Comparison of ENCODE assay signal across 10 cellular contexts in genomic region chr2:241063587-241063986, GRCh38. TPM values are rescaled to one million over a fixed set of nuclear protein-coding genes. Genes with fewer than 3 reads are reported as not detected.
DNase-seq lines count a peak whose midpoint lies in the region; ATAC-seq, FAIRE-seq and TF ChIP-seq lines count a peak whose summit lies in the region.
"Had no signal": no experiment of that assay in that cellular context is flagged by ENCODE, and none has a peak within 500 bp of the region (broad histone marks: within the 10 kb centered on the region; RNA-seq: fewer than 3 reads in every experiment).

No MANE protein-coding gene starts in this region.

- H3K9me3 Mint-ChIP-seq in IgD-negative memory B cell, result no peaks in the 10 kb centered on the region
- no peaks in the 10 kb centered on the region for H3K9me3 Mint-ChIP-seq in endothelial cell (ENCODE audit: unreplicated experiment)
- no peaks in the 10 kb centered on the region for H3K9me3 Mint-ChIP-seq in neural progenitor cell

- no peaks in the 10 kb centered on the region for H3K36me3 ChIP-seq in neural progenitor cell
- H3K36me3 ChIP-seq in uterus, result no peaks in the 10 kb centered on the region
- H3K36me3 ChIP-seq: transverse colon had no signal

- no peak for TF ChIP-seq POLR2A in GM12892 (IDR thresholded peaks at IDR 0.05; ENCODE audit: low read depth, low read length)
- TF ChIP-seq POLR2A in uterus (IDR thresholded peaks at IDR 0.05), result no peak

- H3K4me1 Mint-ChIP-seq in IgD-negative memory B cell (peaks cover 0 to 7% (median 0%) of the 10 kb centered on the region in 3 donors), endothelial cell (ENCODE audit: unreplicated experiment) (no peaks in the 10 kb centered on the region), neural progenitor cell (no peaks in the 10 kb centered on the region)

- H3K4me3 Mint-ChIP-seq in IgD-negative memory B cell (peak overlapping the region in 3 of 4 donors; percentile 37 to 63 (median 62)), endothelial cell (ENCODE audit: unreplicated experiment) (no peak overlapping the region), neural progenitor cell (no peak overlapping the region)

- ATAC-seq in HG03039 (IDR thresholded peaks at IDR 0.05; ENCODE audit: unreplicated experiment), result no peak

- H4K20me1 ChIP-seq in neural progenitor cell (ENCODE audit: low read depth), result peaks cover 15% of the 10 kb centered on the region

- intact Hi-C loops in uterus (cut with DNase I; ENCODE audit: low total_unique reads), result no loop called here

- TF ChIP-seq CTCF in C4-2B (conservative IDR thresholded peaks at IDR 0.05), result no peak
- no peak for TF ChIP-seq CTCF in endothelial cell (IDR thresholded peaks at IDR 0.05; ENCODE audit: unreplicated experiment)
- no peak for TF ChIP-seq CTCF in neural progenitor cell (IDR thresholded peaks at IDR 0.05)
- TF ChIP-seq CTCF in uterus (IDR thresholded peaks at IDR 0.05), result no peak

- H3K27ac Mint-ChIP-seq in IgD-negative memory B cell (peak overlapping the region in 2 of 3 donors; percentile 45 to 87), endothelial cell (ENCODE audit: unreplicated experiment) (no peak overlapping the region), neural progenitor cell (no peak overlapping the region)

- H3K9me3 ChIP-seq in neural progenitor cell (ENCODE audit: low read depth), result no peaks in the 10 kb centered on the region
- H3K9me3 ChIP-seq in uterus, result no peaks in the 10 kb centered on the region
- H3K9me3 ChIP-seq: transverse colon had no signal

- no peak overlapping the region for H3K4me3 ChIP-seq in neural progenitor cell
- no peak overlapping the region for H3K4me3 ChIP-seq in uterus

- H3K36me3 Mint-ChIP-seq in IgD-negative memory B cell, result no peaks in the 10 kb centered on the region
- no peaks in the 10 kb centered on the region for H3K36me3 Mint-ChIP-seq in endothelial cell (ENCODE audit: low read depth, unreplicated experiment)
- no peaks in the 10 kb centered on the region for H3K36me3 Mint-ChIP-seq in neural progenitor cell

- H3K27me3 Mint-ChIP-seq in IgD-negative memory B cell, result no peaks in the 10 kb centered on the region
- H3K27me3 Mint-ChIP-seq in endothelial cell (ENCODE audit: unreplicated experiment), result peaks cover 7% of the 10 kb centered on the region
- H3K27me3 Mint-ChIP-seq in neural progenitor cell (ENCODE audit: insufficient read depth, low read depth), result peaks cover 4% of the 10 kb centered on the region

- H3K4me2 ChIP-seq in neural progenitor cell, result peak overlapping the region; percentile 69

- FAIRE-seq in GM12892 (lab: Jason Lieb, UNC), result no peak

- H2AFZ ChIP-seq in neural progenitor cell (replicated peaks), result no peak overlapping the region

- no peaks in the 10 kb centered on the region for H3K79me2 ChIP-seq in neural progenitor cell (ENCODE audit: low read depth)

- H3F3A ChIP-seq in neural progenitor cell (ENCODE audit: low read depth), result no peaks in the 10 kb centered on the region

- DNase-seq in endothelial cell (ENCODE audit: low spot score) (peak; percentile 3), neural progenitor cell (ENCODE audit: low spot score) (no peak), GM12892 (ENCODE audit: insufficient read length) (no peak), uterus (no peak), NAMALWA (ENCODE audit: low spot score) (no peak)
- DNase-seq: NCI-H82 had no signal

- H3K27me3 ChIP-seq in neural progenitor cell, result no peaks in the 10 kb centered on the region
- no peaks in the 10 kb centered on the region for H3K27me3 ChIP-seq in uterus
- H3K27me3 ChIP-seq: transverse colon had no signal

- H3K4me1 ChIP-seq in neural progenitor cell (no peaks in the 10 kb centered on the region), uterus (no peaks in the 10 kb centered on the region)

- H3K9ac ChIP-seq in neural progenitor cell, result no peak overlapping the region

- H3K27ac ChIP-seq in C4-2B, result peak overlapping the region; percentile 59
- H3K27ac ChIP-seq in neural progenitor cell, result no peak overlapping the region
- H3K27ac ChIP-seq in uterus, result no peak overlapping the region
- H3K27ac ChIP-seq: transverse colon had no signal

RNA-seq across cellular contexts. Expression of gene MTERF4, which starts 38.5 kb away (rescaled TPM):
- polyA plus RNA-seq in IgD-negative memory B cell, result 65.6 TPM
- total RNA-seq in endothelial cell (ENCODE audit: unreplicated experiment) (82.4 TPM), neural progenitor cell (ENCODE audit: low replicate concordance) (42.2 and 58.1 TPM in 2 replicates), uterus (100 to 1,000 TPM in 1 of 4 donors, 10 to 100 TPM in 3; 21.5 to 108 (median 41.3) TPM)
- polyA plus RNA-seq in GM12892 (2012; ENCODE audit: missing spikeins), result 60.9 TPM

Comparison
In these comparisons a context has a peak if more than half of its experiments do, and no peak if none do; other contexts are left out.
1. H3K27ac Mint-ChIP-seq: peak in IgD-negative memory B cell (2 of 3); none in endothelial cell (single experiment) and neural progenitor cell (single experiment).
2. H3K4me3 Mint-ChIP-seq: peak in IgD-negative memory B cell (3 of 4); none in endothelial cell (single experiment) and neural progenitor cell (single experiment).